10 cellular contexts compared by ENCODE assay signal in the genomic region with DNA sequence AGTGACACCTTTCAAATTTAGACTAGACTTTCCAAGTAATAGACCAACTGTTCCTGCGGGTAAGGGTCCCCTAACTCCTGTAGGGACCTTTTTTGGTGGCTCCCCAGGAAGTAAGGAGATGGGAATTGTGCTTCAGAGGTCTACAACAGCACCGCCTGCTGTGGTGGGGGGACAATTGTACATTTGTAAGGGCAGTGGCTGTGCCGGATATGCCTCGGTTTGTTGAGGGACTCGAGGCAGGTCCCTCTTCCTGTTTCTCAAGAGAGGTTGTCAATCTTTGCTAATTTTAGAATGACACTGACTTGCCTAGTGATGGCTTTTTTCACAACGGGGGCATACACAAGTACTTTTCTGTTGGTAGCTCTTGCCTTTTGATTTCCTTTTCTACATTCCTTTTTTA. TPM values are rescaled to one million over a fixed set of nuclear protein-coding genes. Genes with fewer than 3 reads are reported as not detected.
DNase-seq lines count a peak whose midpoint lies in the region; ATAC-seq and TF ChIP-seq lines count a peak whose summit lies in the region.
"Had no signal": no experiment of that assay in that cellular context is flagged by ENCODE, and none has a peak within 500 bp of the region (broad histone marks: within the 10 kb centered on the region; RNA-seq: fewer than 3 reads in every experiment).

No MANE protein-coding gene starts in this region.

- CTCF ChIA-PET in activated CD8-positive, alpha-beta memory T cell treated with anti-CD3 and anti-CD28 coated beads, Interleukin-2, amount 10 ng/mL, durations not matched to agents 7 days and 5 days (lab: Charles Lee) = interaction anchor here (1.3 to 1.8 kb wide), 2 partner anchors 16 to 30 kb away, joined by 3 to 6 read pairs; partner anchors contain the start of gene HSD17B11

- no peak overlapping the region for H3K27ac Mint-ChIP-seq in activated CD8-positive, alpha-beta memory T cell treated with anti-CD3 and anti-CD28 coated beads, Interleukin-2, amount 10 ng/mL, durations not matched to agents 7 days and 5 days
- peak overlapping the region in 1 of 3 donors; percentile 55 for H3K27ac Mint-ChIP-seq in IgD-negative memory B cell
- peak overlapping the region; percentile 67 for H3K27ac Mint-ChIP-seq in stimulated activated naive B cell treated with anti-CD40 and anti-IgM and Interleukin-4, amounts not matched to agents 10 μg/mL and 1 μg/mL and 100 μg/mL, for 72 hours
- no peak overlapping the region for H3K27ac Mint-ChIP-seq in activated T-helper 17 cell treated with anti-CD3 and anti-CD28 coated beads, Interleukin-2, amount 50 U/mL, for 72 hours

- H3K27ac ChIP-seq in VCaP = 0 out of 2 replicates have a peak overlapping the region, but pooled peaks have one; percentile 21

- no peaks in the 10 kb centered on the region for H3K9me3 Mint-ChIP-seq in activated CD8-positive, alpha-beta memory T cell treated with anti-CD3 and anti-CD28 coated beads, Interleukin-2, amount 10 ng/mL, durations not matched to agents 7 days and 5 days (ENCODE audit: low read depth)
- H3K9me3 Mint-ChIP-seq in IgD-negative memory B cell = no peaks in the 10 kb centered on the region
- H3K9me3 Mint-ChIP-seq in stimulated activated naive B cell treated with anti-CD40 and anti-IgM and Interleukin-4, amounts not matched to agents 10 μg/mL and 1 μg/mL and 100 μg/mL, for 72 hours = no peaks in the 10 kb centered on the region
- no peaks in the 10 kb centered on the region for H3K9me3 Mint-ChIP-seq in activated T-helper 17 cell treated with anti-CD3 and anti-CD28 coated beads, Interleukin-2, amount 50 U/mL, for 72 hours
- H3K9me3 Mint-ChIP-seq: activated T-cell treated with anti-CD3 and anti-CD28 coated beads, Interleukin-2, amount 50 U/mL, for 4 hours had no signal

- H3K4me1 Mint-ChIP-seq in activated CD8-positive, alpha-beta memory T cell treated with anti-CD3 and anti-CD28 coated beads, Interleukin-2, amount 10 ng/mL, durations not matched to agents 7 days and 5 days = peaks cover 18% of the 10 kb centered on the region
- peaks cover 11 to 18% (median 14%) of the 10 kb centered on the region in 3 donors for H3K4me1 Mint-ChIP-seq in IgD-negative memory B cell
- peaks cover 5 to 21% of the 10 kb centered on the region in 2 donors for H3K4me1 Mint-ChIP-seq in stimulated activated naive B cell treated with anti-CD40 and anti-IgM and Interleukin-4, amounts not matched to agents 10 μg/mL and 1 μg/mL and 100 μg/mL, for 72 hours
- H3K4me1 Mint-ChIP-seq in activated T-helper 17 cell treated with anti-CD3 and anti-CD28 coated beads, Interleukin-2, amount 50 U/mL, for 72 hours = no peaks in the 10 kb centered on the region

- no peak overlapping the region for H3K4me3 Mint-ChIP-seq in activated CD8-positive, alpha-beta memory T cell treated with anti-CD3 and anti-CD28 coated beads, Interleukin-2, amount 10 ng/mL, durations not matched to agents 7 days and 5 days
- peak overlapping the region in 3 of 4 donors; percentile 27 to 77 (median 69) for H3K4me3 Mint-ChIP-seq in IgD-negative memory B cell
- H3K4me3 Mint-ChIP-seq in stimulated activated naive B cell treated with anti-CD40 and anti-IgM and Interleukin-4, amounts not matched to agents 10 μg/mL and 1 μg/mL and 100 μg/mL, for 72 hours = peak overlapping the region; percentile 66 to 73
- H3K4me3 Mint-ChIP-seq in activated T-helper 17 cell treated with anti-CD3 and anti-CD28 coated beads, Interleukin-2, amount 50 U/mL, for 72 hours = no peak overlapping the region
- H3K4me3 Mint-ChIP-seq: activated T-cell treated with anti-CD3 and anti-CD28 coated beads, Interleukin-2, amount 50 U/mL, for 4 hours had no signal

- ATAC-seq in activated CD8-positive, alpha-beta memory T cell treated with anti-CD3 and anti-CD28 coated beads, Interleukin-2, amount 10 ng/mL, durations not matched to agents 7 days and 5 days = peak; percentile 33
- peak; percentile 78 to 79 for ATAC-seq in stimulated activated naive B cell treated with anti-CD40 and anti-IgM and Interleukin-4, amounts not matched to agents 10 μg/mL and 1 μg/mL and 100 μg/mL, for 72 hours (replicated peaks)
- ATAC-seq in activated T-helper 17 cell treated with anti-CD3 and anti-CD28 coated beads, Interleukin-2, amount 50 U/mL, for 72 hours (replicated peaks) = no peak

- no peak for DNase-seq in activated CD8-positive, alpha-beta memory T cell treated with anti-CD3 and anti-CD28 coated beads, Interleukin-2, amount 10 ng/mL, durations not matched to agents 7 days and 5 days
- no peak for DNase-seq in activated CD8-positive, alpha-beta memory T cell treated with anti-CD3 and anti-CD28 coated beads, Interleukin-2, amount 50 U/mL, for 48 hours
- DNase-seq in stimulated activated naive B cell treated with anti-CD40 and anti-IgM and Interleukin-4, amounts not matched to agents 10 μg/mL and 1 μg/mL and 100 μg/mL, for 72 hours = peak; percentile 13
- DNase-seq in iPS-NIHi11 (ENCODE audit: low spot score) = no peak
- DNase-seq in NCI-H1092 (lab: John Stamatoyannopoulos, UW) = no peak
- DNase-seq: activated T-cell treated with anti-CD3 and anti-CD28 coated beads, Interleukin-2, amount 50 U/mL, for 4 hours; DMS53 had no signal

- H3K27me3 Mint-ChIP-seq in activated CD8-positive, alpha-beta memory T cell treated with anti-CD3 and anti-CD28 coated beads, Interleukin-2, amount 10 ng/mL, durations not matched to agents 7 days and 5 days = peaks cover 11% of the 10 kb centered on the region
- peaks cover 9% of the 10 kb centered on the region for H3K27me3 Mint-ChIP-seq in IgD-negative memory B cell
- H3K27me3 Mint-ChIP-seq in stimulated activated naive B cell treated with anti-CD40 and anti-IgM and Interleukin-4, amounts not matched to agents 10 μg/mL and 1 μg/mL and 100 μg/mL, for 72 hours = peaks cover 12 to 14% of the 10 kb centered on the region in 2 donors
- peaks cover 16% of the 10 kb centered on the region for H3K27me3 Mint-ChIP-seq in activated T-helper 17 cell treated with anti-CD3 and anti-CD28 coated beads, Interleukin-2, amount 50 U/mL, for 72 hours

- no peaks in the 10 kb centered on the region for H3K36me3 Mint-ChIP-seq in activated CD8-positive, alpha-beta memory T cell treated with anti-CD3 and anti-CD28 coated beads, Interleukin-2, amount 10 ng/mL, durations not matched to agents 7 days and 5 days
- H3K36me3 Mint-ChIP-seq in IgD-negative memory B cell = no peaks in the 10 kb centered on the region
- peaks cover 0 to 2% of the 10 kb centered on the region in 2 donors for H3K36me3 Mint-ChIP-seq in stimulated activated naive B cell treated with anti-CD40 and anti-IgM and Interleukin-4, amounts not matched to agents 10 μg/mL and 1 μg/mL and 100 μg/mL, for 72 hours
- H3K36me3 Mint-ChIP-seq in activated T-helper 17 cell treated with anti-CD3 and anti-CD28 coated beads, Interleukin-2, amount 50 U/mL, for 72 hours (ENCODE audit: low read depth) = no peaks in the 10 kb centered on the region

- no peak for TF ChIP-seq CTCF in VCaP (conservative IDR thresholded peaks at IDR 0.05)

RNA-seq across cellular contexts. Expression of gene HSD17B11, which starts 15.5 kb away (rescaled TPM):
- 10 to 100 TPM; 30.0 to 31.9 TPM for total RNA-seq in activated CD8-positive, alpha-beta memory T cell treated with anti-CD3 and anti-CD28 coated beads, Interleukin-2, amount 10 ng/mL, durations not matched to agents 7 days and 5 days
- 59.5 TPM for polyA plus RNA-seq in IgD-negative memory B cell
- 10 to 100 TPM; 17.6 to 22.4 TPM for total RNA-seq in activated T-helper 17 cell treated with anti-CD3 and anti-CD28 coated beads, Interleukin-2, amount 50 U/mL, for 72 hours

RNA-seq across cellular contexts. Expression of gene NUDT9, which starts 15.9 kb away (rescaled TPM):
- total RNA-seq in activated CD8-positive, alpha-beta memory T cell treated with anti-CD3 and anti-CD28 coated beads, Interleukin-2, amount 10 ng/mL, durations not matched to agents 7 days and 5 days = 1 to 10 TPM; 8.1 to 9.6 TPM
- 23.6 TPM for polyA plus RNA-seq in IgD-negative memory B cell
- total RNA-seq in activated T-helper 17 cell treated with anti-CD3 and anti-CD28 coated beads, Interleukin-2, amount 50 U/mL, for 72 hours = 1 to 10 TPM; 4.4 to 9.8 TPM

Comparison
In these comparisons a context has a peak if more than half of its experiments do, and no peak if none do; other contexts are left out.
1. H3K4me3 Mint-ChIP-seq: peak in IgD-negative memory B cell (3 of 4) and stimulated activated naive B cell treated with anti-CD40 and anti-IgM and Interleukin-4, amounts not matched to agents 10 μg/mL and 1 μg/mL and 100 μg/mL, for 72 hours (2 of 2); none in activated CD8-positive, alpha-beta memory T cell treated with anti-CD3 and anti-CD28 coated beads, Interleukin-2, amount 10 ng/mL, durations not matched to agents 7 days and 5 days (single experiment) and activated T-helper 17 cell treated with anti-CD3 and anti-CD28 coated beads, Interleukin-2, amount 50 U/mL, for 72 hours (single experiment).